27 cellular contexts compared by ENCODE assay signal in genomic region chr15:61659571-61660190, GRCh38.
A peak's percentile ranks its signal among the peaks of the same experiment; 100 is the strongest.
DNase-seq lines count a peak whose midpoint lies in the region; ATAC-seq, FAIRE-seq and TF ChIP-seq lines count a peak whose summit lies in the region.
"Had no signal": no experiment of that assay in that cellular context is flagged by ENCODE, and none has a peak within 500 bp of the region (broad histone marks: within the 10 kb centered on the region; RNA-seq: fewer than 3 reads in every experiment).

No MANE protein-coding gene starts in this region.

- H3K9me3 Mint-ChIP-seq in T-cell, result no peaks in the 10 kb centered on the region
- H3K9me3 Mint-ChIP-seq: activated naive CD8-positive, alpha-beta T cell treated with anti-CD3 and anti-CD28 coated beads, Interleukin-2, amount 10 ng/mL, durations not matched to agents 7 days and 5 days had no signal

- DNase-seq in GM04503 (ENCODE audit: low read depth), result peak; percentile 42
- DNase-seq in astrocyte of the cerebellum (ENCODE audit: low read depth), result peak; percentile 93
- DNase-seq in fibroblast of villous mesenchyme (ENCODE audit: low read depth), result peak; percentile 7
- DNase-seq in stromal cell of bone marrow (ENCODE audit: low read depth), result peak; percentile 28
- DNase-seq in pancreas, result no peak
- no peak for DNase-seq in central memory CD4-positive, alpha-beta T cell
- DNase-seq in T-cell, result no peak
- no peak for DNase-seq in activated CD4-positive, CD25-positive, alpha-beta regulatory T cell (lab: John Stamatoyannopoulos, UW)
- DNase-seq: activated effector memory CD4-positive, alpha-beta T cell treated with anti-CD3 and anti-CD28 coated beads, Interleukin-2, amount 50 U/mL, for 16 hours; activated naive CD8-positive, alpha-beta T cell treated with anti-CD3 and anti-CD28 coated beads, Interleukin-2, amount 10 ng/mL, durations not matched to agents 7 days and 5 days; Calu3; heart right ventricle; mesendoderm; naive B cell; NCI-H1417; NK-92 treated with Interleukin-12 subunit alpha and Interleukin-12 subunit beta, amount 100 ng/mL, for 24 hours; nucleus accumbens; stimulated activated CD4-positive, alpha-beta T cell treated with anti-CD3 and anti-CD28 coated beads, Interleukin-4, amount 100 ng/mL, for 1 hour; stimulated activated naive B cell treated with anti-CD40 and anti-IgM and Interleukin-4, amounts not matched to agents 10 μg/mL and 1 μg/mL and 100 μg/mL, for 72 hours; T-helper 1 cell; testis had no signal

- H3K27ac Mint-ChIP-seq in T-cell, result no peak overlapping the region
- H3K27ac Mint-ChIP-seq: activated naive CD8-positive, alpha-beta T cell treated with anti-CD3 and anti-CD28 coated beads, Interleukin-2, amount 10 ng/mL, durations not matched to agents 7 days and 5 days; CD14-positive monocyte; IgD-negative memory B cell; naive B cell; stimulated activated naive B cell treated with anti-CD40 and anti-IgM and Interleukin-4, amounts not matched to agents 10 μg/mL and 1 μg/mL and 100 μg/mL, for 72 hours had no signal

- CTCF ChIA-PET in T-cell (lab: Charles Lee), result no interaction called here

- H3K4me1 ChIP-seq in pancreas, result no peaks in the 10 kb centered on the region
- H3K4me1 ChIP-seq: esophagus muscularis mucosa, SJSA1, testis had no signal

- H3K36me3 ChIP-seq in pancreas, result no peaks in the 10 kb centered on the region
- H3K36me3 ChIP-seq: esophagus muscularis mucosa, heart right ventricle, SJSA1 had no signal

- H3K27me3 Mint-ChIP-seq in T-cell, result peaks cover 10 to 11% of the 10 kb centered on the region in 2 donors

- FAIRE-seq in pancreas (lab: Jason Lieb, UNC), result no peak

- in situ Hi-C loops in astrocyte of the cerebellum (cut with HindIII; ENCODE audit: low sequenced_read_pairs), result no loop called here

- intact Hi-C loops in pancreas (cut with DNase I), result no loop called here

- H3K4me1 Mint-ChIP-seq in T-cell, result no peaks in the 10 kb centered on the region
- H3K4me1 Mint-ChIP-seq: activated naive CD8-positive, alpha-beta T cell treated with anti-CD3 and anti-CD28 coated beads, Interleukin-2, amount 10 ng/mL, durations not matched to agents 7 days and 5 days; CD14-positive monocyte; IgD-negative memory B cell; naive B cell; stimulated activated naive B cell treated with anti-CD40 and anti-IgM and Interleukin-4, amounts not matched to agents 10 μg/mL and 1 μg/mL and 100 μg/mL, for 72 hours had no signal

- no peaks in the 10 kb centered on the region for H3K9me3 ChIP-seq in pancreas
- H3K9me3 ChIP-seq: esophagus muscularis mucosa, SJSA1, testis had no signal

- no peak overlapping the region for H3K4me3 Mint-ChIP-seq in T-cell
- H3K4me3 Mint-ChIP-seq: activated naive CD8-positive, alpha-beta T cell treated with anti-CD3 and anti-CD28 coated beads, Interleukin-2, amount 10 ng/mL, durations not matched to agents 7 days and 5 days; CD14-positive monocyte; IgD-negative memory B cell; naive B cell; stimulated activated naive B cell treated with anti-CD40 and anti-IgM and Interleukin-4, amounts not matched to agents 10 μg/mL and 1 μg/mL and 100 μg/mL, for 72 hours had no signal

- H3K36me3 Mint-ChIP-seq in T-cell, result no peaks in the 10 kb centered on the region
- H3K36me3 Mint-ChIP-seq: activated naive CD8-positive, alpha-beta T cell treated with anti-CD3 and anti-CD28 coated beads, Interleukin-2, amount 10 ng/mL, durations not matched to agents 7 days and 5 days; CD14-positive monocyte; IgD-negative memory B cell; naive B cell; stimulated activated naive B cell treated with anti-CD40 and anti-IgM and Interleukin-4, amounts not matched to agents 10 μg/mL and 1 μg/mL and 100 μg/mL, for 72 hours had no signal

- WGBS in pancreas, 2 donors, result 78 to 83% methylated on average over 5 of the region's 5 CpGs

- POLR2A ChIA-PET in T-cell (lab: Charles Lee), result interaction anchor here in 1 of 2 donors (0.6 kb wide), 1 partner anchor 998 kb away, joined by 5 read pairs; no protein-coding TSS in a partner anchor

- TF ChIP-seq CTCF in astrocyte of the cerebellum (IDR thresholded peaks at IDR 0.05; ENCODE audit: low read depth, low read length, missing control alignments) (no peak), fibroblast of villous mesenchyme (IDR thresholded peaks at IDR 0.05; ENCODE audit: insufficient read depth, low read depth, low read length) (no peak), pancreas (IDR thresholded peaks at IDR 0.05) (no peak)

- no peak overlapping the region for H3K4me3 ChIP-seq in astrocyte of the cerebellum (ENCODE audit: low read depth, low read length)
- H3K4me3 ChIP-seq in fibroblast of villous mesenchyme (ENCODE audit: low read depth, low read length), result no peak overlapping the region
- H3K4me3 ChIP-seq in pancreas, result no peak overlapping the region
- H3K4me3 ChIP-seq: coronary artery, esophagus muscularis mucosa, heart right ventricle, SJSA1, testis had no signal

- H3K27me3 ChIP-seq in pancreas, result no peaks in the 10 kb centered on the region
- H3K27me3 ChIP-seq: SJSA1, testis had no signal

- ATAC-seq in pancreas (no peak), T-cell (replicated peaks in 1 of 4) (no peak)
- ATAC-seq: heart right ventricle; Panc1; stimulated activated naive B cell treated with anti-CD40 and anti-IgM and Interleukin-4, amounts not matched to agents 10 μg/mL and 1 μg/mL and 100 μg/mL, for 72 hours had no signal

- H3K27ac ChIP-seq in pancreas, result no peak overlapping the region
- H3K27ac ChIP-seq: esophagus muscularis mucosa, heart right ventricle, SJSA1, testis had no signal

Comparison
In these comparisons a context has a peak if more than half of its experiments do, and no peak if none do; other contexts are left out.
1. DNase-seq: peak in GM04503 (single experiment), astrocyte of the cerebellum (single experiment), fibroblast of villous mesenchyme (single experiment) and stromal cell of bone marrow (single experiment); none in pancreas (0 of 6), central memory CD4-positive, alpha-beta T cell (single experiment), T-cell (0 of 34) and activated CD4-positive, CD25-positive, alpha-beta regulatory T cell (0 of 4).